ENCODE assay signal across 17 cellular contexts in genomic region chr14:74934476-74935339, GRCh38. TPM values are rescaled to one million over a fixed set of nuclear protein-coding genes. Genes with fewer than 3 reads are reported as not detected.
A peak's percentile ranks its signal among the peaks of the same experiment; 100 is the strongest.
DNase-seq lines count a peak whose midpoint lies in the region; ATAC-seq and TF ChIP-seq lines count a peak whose summit lies in the region.
"Had no signal": no experiment of that assay in that cellular context is flagged by ENCODE, and none has a peak within 500 bp of the region (broad histone marks: within the 10 kb centered on the region; RNA-seq: fewer than 3 reads in every experiment).

No MANE protein-coding gene starts in this region.

- no peaks in the 10 kb centered on the region for H3K79me2 ChIP-seq in osteoblast (ENCODE audit: insufficient read depth, low read length)

- no peaks in the 10 kb centered on the region for H3K36me3 ChIP-seq in BLaER1 treated with 17β-estradiol and CSF1 and Interleukin-3, amounts not matched to agents 10 nM and 100 nM
- H3K36me3 ChIP-seq in osteoblast (ENCODE audit: insufficient read depth, low read length), result no peaks in the 10 kb centered on the region

- no peak overlapping the region for H3K4me3 Mint-ChIP-seq in chondrocyte (ENCODE audit: unreplicated experiment)
- no peak overlapping the region for H3K4me3 Mint-ChIP-seq in activated naive CD8-positive, alpha-beta T cell treated with anti-CD3 and anti-CD28 coated beads for 36 hours
- H3K4me3 Mint-ChIP-seq: activated CD8-positive, alpha-beta T cell treated with anti-CD3 and anti-CD28 coated beads for 36 hours; immature natural killer cell; naive thymus-derived CD8-positive, alpha-beta T cell had no signal

- no peak for TF ChIP-seq CTCF in osteoblast (IDR thresholded peaks at IDR 0.05; ENCODE audit: extremely low read depth, low read depth, low read length)
- no peak for TF ChIP-seq CTCF in chondrocyte (IDR thresholded peaks at IDR 0.05)

- H4K20me1 ChIP-seq in BLaER1 treated with 17β-estradiol and CSF1 and Interleukin-3, amounts not matched to agents 10 nM and 100 nM, result no peaks in the 10 kb centered on the region
- no peaks in the 10 kb centered on the region for H4K20me1 ChIP-seq in osteoblast (ENCODE audit: insufficient read depth, low read length)

- H3K9me3 ChIP-seq in BLaER1 treated with 17β-estradiol and CSF1 and Interleukin-3, amounts not matched to agents 10 nM and 100 nM (replicated peaks in 1 of 11), result no peaks in the 10 kb centered on the region; a peak in 1 of 22 replicates
- H3K9me3 ChIP-seq in right cardiac atrium (ENCODE audit: control insufficient read depth, low read length) (no peaks in the 10 kb centered on the region), osteoblast (ENCODE audit: low read depth, low read length) (no peaks in the 10 kb centered on the region)

- H3K27ac Mint-ChIP-seq in chondrocyte (ENCODE audit: unreplicated experiment), result no peak overlapping the region
- H3K27ac Mint-ChIP-seq in activated naive CD8-positive, alpha-beta T cell treated with anti-CD3 and anti-CD28 coated beads for 36 hours, result no peak overlapping the region
- H3K27ac Mint-ChIP-seq: activated CD8-positive, alpha-beta T cell treated with anti-CD3 and anti-CD28 coated beads for 36 hours; immature natural killer cell; naive thymus-derived CD8-positive, alpha-beta T cell had no signal

- DNase-seq in SK-N-DZ (ENCODE audit: low spot score) (peak; percentile 63), right cardiac atrium (peak; percentile 61 to 87 (median 85)), osteoblast (ENCODE audit: insufficient read length, low spot score, missing footprints) (peak; percentile 23), SKM-1 treated with dmso at 0.1 percent for 144 hours (lab: John Stamatoyannopoulos, UW; ENCODE audit: unreplicated experiment) (no peak), chondrocyte (ENCODE audit: low spot score) (no peak)
- DNase-seq in activated naive CD8-positive, alpha-beta T cell treated with anti-CD3 and anti-CD28 coated beads for 36 hours, result no peak
- DNase-seq: activated CD8-positive, alpha-beta T cell treated with anti-CD3 and anti-CD28 coated beads for 36 hours; activated effector memory CD4-positive, alpha-beta T cell treated with anti-CD3 and anti-CD28 coated beads, Interleukin-2, amount 50 U/mL, for 16 hours; effector CD8-positive, alpha-beta T cell; immature natural killer cell; naive thymus-derived CD8-positive, alpha-beta T cell; substantia nigra had no signal

- peaks cover 4% of the 10 kb centered on the region for H3K9me3 Mint-ChIP-seq in chondrocyte (ENCODE audit: low read depth)
- peaks cover 1% of the 10 kb centered on the region for H3K9me3 Mint-ChIP-seq in activated naive CD8-positive, alpha-beta T cell treated with anti-CD3 and anti-CD28 coated beads for 36 hours
- H3K9me3 Mint-ChIP-seq: activated CD8-positive, alpha-beta T cell treated with anti-CD3 and anti-CD28 coated beads for 36 hours; immature natural killer cell had no signal

- peaks cover 15% of the 10 kb centered on the region for H3K4me1 Mint-ChIP-seq in chondrocyte (ENCODE audit: low read depth)
- H3K4me1 Mint-ChIP-seq in activated naive CD8-positive, alpha-beta T cell treated with anti-CD3 and anti-CD28 coated beads for 36 hours, result peaks cover 13% of the 10 kb centered on the region

- H3K4me3 ChIP-seq in BLaER1 treated with 17β-estradiol and CSF1 and Interleukin-3, amounts not matched to agents 10 nM and 100 nM, result peak overlapping the region in 7 of 10 experiments; percentile 26 to 49 (median 44); a peak in 13 of 20 replicates
- no peak overlapping the region for H3K4me3 ChIP-seq in right cardiac atrium (ENCODE audit: low read length)
- H3K4me3 ChIP-seq in osteoblast (ENCODE audit: insufficient read depth, low read length), result no peak overlapping the region
- H3K4me3 ChIP-seq: skin epidermis had no signal

- H3K36me3 Mint-ChIP-seq in chondrocyte (ENCODE audit: low read depth), result no peaks in the 10 kb centered on the region
- no peaks in the 10 kb centered on the region for H3K36me3 Mint-ChIP-seq in activated naive CD8-positive, alpha-beta T cell treated with anti-CD3 and anti-CD28 coated beads for 36 hours
- H3K36me3 Mint-ChIP-seq: naive thymus-derived CD8-positive, alpha-beta T cell had no signal

- peaks cover 1% of the 10 kb centered on the region for H3K27me3 Mint-ChIP-seq in chondrocyte (ENCODE audit: low read depth)
- H3K27me3 Mint-ChIP-seq in activated naive CD8-positive, alpha-beta T cell treated with anti-CD3 and anti-CD28 coated beads for 36 hours, result peaks cover 6% of the 10 kb centered on the region
- H3K27me3 Mint-ChIP-seq: activated CD8-positive, alpha-beta T cell treated with anti-CD3 and anti-CD28 coated beads for 36 hours had no signal

- intact Hi-C loops in right cardiac atrium (cut with DNase I), result no loop called here

- 50% methylated on average over 25 of the region's 25 CpGs for WGBS in right cardiac atrium

- H3K4me1 ChIP-seq in BLaER1 treated with 17β-estradiol and CSF1 and Interleukin-3, amounts not matched to agents 10 nM and 100 nM, result peaks cover 97 to 100% (median 100%) of the 10 kb centered on the region in 10 experiments
- H3K4me1 ChIP-seq in right cardiac atrium (ENCODE audit: control insufficient read depth, insufficient read depth, low read length) (peaks cover 20% of the 10 kb centered on the region), osteoblast (ENCODE audit: insufficient read depth, low read length) (peaks cover 8% of the 10 kb centered on the region)

- H3K9ac ChIP-seq in BLaER1 treated with 17β-estradiol and CSF1 and Interleukin-3, amounts not matched to agents 10 nM and 100 nM, result peak overlapping the region; percentile 18 to 83 (median 77); a peak in 20 of 22 replicates

- peak overlapping the region; percentile 79 to 93 (median 89) for H3K4me2 ChIP-seq in BLaER1 treated with 17β-estradiol and CSF1 and Interleukin-3, amounts not matched to agents 10 nM and 100 nM
- H3K4me2 ChIP-seq in osteoblast (ENCODE audit: insufficient read depth, low read length), result no peak overlapping the region

- peak; percentile 50 to 63 for ATAC-seq in right cardiac atrium
- ATAC-seq in HG03442 (IDR thresholded peaks at IDR 0.05; ENCODE audit: unreplicated experiment), result no peak
- ATAC-seq: activated CD8-positive, alpha-beta T cell treated with anti-CD3 and anti-CD28 coated beads for 36 hours; naive thymus-derived CD8-positive, alpha-beta T cell had no signal

- H3K27me3 ChIP-seq in BLaER1 treated with 17β-estradiol and CSF1 and Interleukin-3, amounts not matched to agents 10 nM and 100 nM, result no peaks in the 10 kb centered on the region
- H3K27me3 ChIP-seq in right cardiac atrium (ENCODE audit: control insufficient read depth, insufficient read depth) (no peaks in the 10 kb centered on the region), osteoblast (ENCODE audit: insufficient read depth, low read length) (no peaks in the 10 kb centered on the region)

- peak overlapping the region; percentile 25 for H2AFZ ChIP-seq in osteoblast (ENCODE audit: low read length)

- peak overlapping the region; percentile 16 to 97 (median 88); a peak in 21 of 22 replicates for H3K27ac ChIP-seq in BLaER1 treated with 17β-estradiol and CSF1 and Interleukin-3, amounts not matched to agents 10 nM and 100 nM
- H3K27ac ChIP-seq in right cardiac atrium (ENCODE audit: low read length) (no peak overlapping the region), osteoblast (ENCODE audit: low read depth, low read length) (no peak overlapping the region)

RNA-seq across cellular contexts. Expression of gene RPS6KL1, which starts 11.6 kb away (rescaled TPM):
- polyA plus RNA-seq in SK-N-DZ (2014; cell fraction: cytosol; rRNA removed), result 19.0 and 27.3 TPM in 2 replicates
- polyA plus RNA-seq in SK-N-DZ (2014; cell fraction: nucleus; rRNA removed), result 72.4 and 86.5 TPM in 2 replicates
- total RNA-seq in right cardiac atrium, result 10 to 100 TPM; 13.9 to 20.7 (median 17.3) TPM
- 10.5 TPM for polyA plus RNA-seq in right cardiac atrium
- total RNA-seq in osteoblast, result 0.29 and 0.36 TPM in 2 replicates
- 0.82 to 6.5 TPM (median 5.8 TPM) in 3 replicates for total RNA-seq in chondrocyte
- 1 to 10 TPM; 6.0 to 6.5 TPM for total RNA-seq in activated naive CD8-positive, alpha-beta T cell treated with anti-CD3 and anti-CD28 coated beads for 36 hours
- total RNA-seq: M059J had no signal

RNA-seq across cellular contexts. Expression of gene PGF, which starts 20.7 kb away (rescaled TPM):
- 41.3 and 45.9 TPM in 2 replicates for polyA plus RNA-seq in SK-N-DZ (2014; cell fraction: cytosol; rRNA removed)
- polyA plus RNA-seq in SK-N-DZ (2014; cell fraction: nucleus; rRNA removed), result 19.9 and 28.4 TPM in 2 replicates
- total RNA-seq in right cardiac atrium, result 1 to 10 TPM; 2.9 to 5.9 (median 4.1) TPM
- 4.3 TPM for polyA plus RNA-seq in right cardiac atrium
- 16.3 and 24.5 TPM in 2 replicates for total RNA-seq in osteoblast
- 2.0 to 3.2 TPM (median 2.3 TPM) in 3 replicates for total RNA-seq in chondrocyte
- total RNA-seq in activated naive CD8-positive, alpha-beta T cell treated with anti-CD3 and anti-CD28 coated beads for 36 hours, result under 1 TPM in 1 of 2 experiments, not detected in 1; 0.21 TPM
- total RNA-seq: naive thymus-derived CD8-positive, alpha-beta T cell had no signal

RNA-seq across cellular contexts. Expression of gene DLST, which starts 53.0 kb away (rescaled TPM):
- 49.6 and 54.2 TPM in 2 replicates for polyA plus RNA-seq in SK-N-DZ (2014; cell fraction: cytosol; rRNA removed)
- 75.1 and 106 TPM in 2 replicates for polyA plus RNA-seq in SK-N-DZ (2014; cell fraction: nucleus; rRNA removed)
- total RNA-seq in right cardiac atrium (100 to 1,000 TPM; 121 to 148 (median 144) TPM), osteoblast (69.8 and 72.5 TPM in 2 replicates), chondrocyte (70.4 to 78.0 TPM (median 74.5 TPM) in 3 replicates)
- 87.6 TPM for polyA plus RNA-seq in right cardiac atrium
- total RNA-seq in activated naive CD8-positive, alpha-beta T cell treated with anti-CD3 and anti-CD28 coated beads for 36 hours, result 100 to 1,000 TPM; 134 to 136 TPM

RNA-seq across cellular contexts. Expression of gene PROX2, which starts 58.8 kb away (rescaled TPM):
- not detected in 2 replicates for polyA plus RNA-seq in SK-N-DZ (2014; cell fraction: cytosol; rRNA removed)
- not detected in 2 replicates for polyA plus RNA-seq in SK-N-DZ (2014; cell fraction: nucleus; rRNA removed)
- not detected for total RNA-seq in right cardiac atrium
- polyA plus RNA-seq in right cardiac atrium, result not detected
- total RNA-seq in osteoblast, result not detected in 2 replicates
- total RNA-seq in chondrocyte, result not detected in 3 replicates
- 1 to 10 TPM in 1 of 2 experiments, under 1 TPM in 1; 0.87 to 1.5 TPM for total RNA-seq in activated naive CD8-positive, alpha-beta T cell treated with anti-CD3 and anti-CD28 coated beads for 36 hours
- total RNA-seq: M059J had no signal
- polyA plus RNA-seq: AG04450 had no signal

Comparison
In these comparisons a context has a peak if more than half of its experiments do, and no peak if none do; other contexts are left out.
1. H3K27ac ChIP-seq: peak in BLaER1 treated with 17β-estradiol and CSF1 and Interleukin-3, amounts not matched to agents 10 nM and 100 nM (11 of 11); none in right cardiac atrium (single experiment) and osteoblast (single experiment).
2. H3K4me3 ChIP-seq: peak in BLaER1 treated with 17β-estradiol and CSF1 and Interleukin-3, amounts not matched to agents 10 nM and 100 nM (7 of 10); none in right cardiac atrium (single experiment) and osteoblast (single experiment).
3. DNase-seq: peak in SK-N-DZ (single experiment), right cardiac atrium (3 of 3) and osteoblast (single experiment); none in SKM-1 treated with dmso at 0.1 percent for 144 hours (single experiment), chondrocyte (single experiment) and activated naive CD8-positive, alpha-beta T cell treated with anti-CD3 and anti-CD28 coated beads for 36 hours (single experiment).